In the genomic region with DNA sequence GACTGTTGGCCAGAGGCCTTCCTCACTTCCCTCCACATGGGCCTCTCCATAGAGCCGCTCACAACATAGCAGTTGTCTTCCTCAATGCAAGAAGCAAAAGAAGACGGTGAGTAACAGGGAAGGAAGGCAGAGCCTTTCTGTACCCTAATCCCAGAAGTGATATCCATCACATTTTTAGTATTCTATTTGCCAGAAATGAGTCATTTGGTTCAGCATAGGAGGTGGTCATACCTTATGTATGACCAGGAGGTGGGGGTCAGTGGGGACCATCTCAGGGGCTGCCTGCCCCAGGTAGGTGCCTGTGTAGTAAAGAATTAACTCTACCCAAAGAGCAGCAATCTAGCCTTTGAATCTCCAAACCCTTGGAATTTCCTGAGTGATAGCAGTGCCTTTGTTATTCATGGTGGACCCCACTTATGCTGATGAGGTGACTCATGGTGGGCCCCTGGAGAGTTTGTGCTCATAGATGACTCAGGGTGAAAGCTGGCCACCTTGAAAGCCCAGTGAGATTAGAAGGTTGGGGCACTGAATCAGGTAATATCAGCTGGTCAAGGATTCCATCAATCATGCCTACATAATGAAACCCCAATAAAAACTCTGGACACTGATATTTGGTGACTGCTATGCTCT, we compare ENCODE assay signal across 17 cellular contexts.
"Had no signal": no experiment of that assay in that cellular context is flagged by ENCODE, and none has a peak within 500 bp of the region (broad histone marks: within the 10 kb centered on the region; RNA-seq: fewer than 3 reads in every experiment).

No MANE protein-coding gene starts in this region.

- H3K4me1 Mint-ChIP-seq: activated CD4-positive, alpha-beta memory T cell treated with anti-CD3 and anti-CD28 coated beads, Interleukin-2, amount 10 ng/mL, durations not matched to agents 7 days and 5 days; naive B cell; stimulated activated naive CD8-positive, alpha-beta T cell treated with anti-CD3 and anti-CD28 coated beads, Interleukin-15, amount 100 ng/mL, for 72 hours; T-cell had no signal

- H3K27me3 Mint-ChIP-seq: activated CD4-positive, alpha-beta memory T cell treated with anti-CD3 and anti-CD28 coated beads, Interleukin-2, amount 10 ng/mL, durations not matched to agents 7 days and 5 days had no signal

- H3K4me3 ChIP-seq: lung, pancreas, testis, upper lobe of left lung had no signal

- H3K36me3 ChIP-seq: pancreas, upper lobe of left lung had no signal

- H3K9me3 ChIP-seq: pancreas, testis, upper lobe of left lung had no signal

- H3K36me3 Mint-ChIP-seq: naive B cell, T-cell had no signal

- H3K27me3 ChIP-seq: testis, upper lobe of left lung had no signal

- H3K27ac ChIP-seq: pancreas, testis, upper lobe of left lung, VCaP had no signal

- H3K9me3 Mint-ChIP-seq: activated CD4-positive, alpha-beta memory T cell treated with anti-CD3 and anti-CD28 coated beads, Interleukin-2, amount 10 ng/mL, durations not matched to agents 7 days and 5 days; stimulated activated naive CD8-positive, alpha-beta T cell treated with anti-CD3 and anti-CD28 coated beads, Interleukin-15, amount 100 ng/mL, for 72 hours had no signal

- H3K27ac Mint-ChIP-seq: activated CD4-positive, alpha-beta memory T cell treated with anti-CD3 and anti-CD28 coated beads, Interleukin-2, amount 10 ng/mL, durations not matched to agents 7 days and 5 days; activated T-cell treated with anti-CD3 and anti-CD28 coated beads, Interleukin-2, amount 50 U/mL, for 24 hours; naive B cell; stimulated activated naive CD8-positive, alpha-beta T cell treated with anti-CD3 and anti-CD28 coated beads, Interleukin-15, amount 100 ng/mL, for 72 hours; T-cell had no signal

- FAIRE-seq: colon, pancreas had no signal

- DNase-seq: activated CD4-positive, alpha-beta memory T cell treated with anti-CD3 and anti-CD28 coated beads, Interleukin-2, amount 10 ng/mL, durations not matched to agents 7 days and 5 days; activated CD4-positive, alpha-beta T cell treated with anti-CD3 and anti-CD28 coated beads for 4 hours; activated effector memory CD4-positive, alpha-beta T cell treated with Interleukin-2 at 50 U/mL for 16 hours; activated naive CD4-positive, alpha-beta T cell treated with anti-CD3 and anti-CD28 coated beads, Interleukin-2, amount 50 U/mL, for 16 hours; activated T-cell treated with anti-CD3 and anti-CD28 coated beads, Interleukin-2, amount 50 U/mL, for 24 hours; foreskin fibroblast; naive B cell; pancreas; stimulated activated CD4-positive, alpha-beta T cell treated with anti-CD3 and anti-CD28 coated beads, Interleukin-1b, Interleukin-23, amount 100 ng/mL, for 48 hours; stimulated activated naive CD8-positive, alpha-beta T cell treated with anti-CD3 and anti-CD28 coated beads, Interleukin-15, amount 100 ng/mL, for 72 hours; T-cell; T-helper 9 cell; testis; upper lobe of left lung had no signal

- H3K4me1 ChIP-seq: pancreas, testis, upper lobe of left lung had no signal

- H3K4me3 Mint-ChIP-seq: activated CD4-positive, alpha-beta memory T cell treated with anti-CD3 and anti-CD28 coated beads, Interleukin-2, amount 10 ng/mL, durations not matched to agents 7 days and 5 days; activated T-cell treated with anti-CD3 and anti-CD28 coated beads, Interleukin-2, amount 50 U/mL, for 24 hours; naive B cell; stimulated activated naive CD8-positive, alpha-beta T cell treated with anti-CD3 and anti-CD28 coated beads, Interleukin-15, amount 100 ng/mL, for 72 hours; T-cell had no signal
